In the genomic region with DNA sequence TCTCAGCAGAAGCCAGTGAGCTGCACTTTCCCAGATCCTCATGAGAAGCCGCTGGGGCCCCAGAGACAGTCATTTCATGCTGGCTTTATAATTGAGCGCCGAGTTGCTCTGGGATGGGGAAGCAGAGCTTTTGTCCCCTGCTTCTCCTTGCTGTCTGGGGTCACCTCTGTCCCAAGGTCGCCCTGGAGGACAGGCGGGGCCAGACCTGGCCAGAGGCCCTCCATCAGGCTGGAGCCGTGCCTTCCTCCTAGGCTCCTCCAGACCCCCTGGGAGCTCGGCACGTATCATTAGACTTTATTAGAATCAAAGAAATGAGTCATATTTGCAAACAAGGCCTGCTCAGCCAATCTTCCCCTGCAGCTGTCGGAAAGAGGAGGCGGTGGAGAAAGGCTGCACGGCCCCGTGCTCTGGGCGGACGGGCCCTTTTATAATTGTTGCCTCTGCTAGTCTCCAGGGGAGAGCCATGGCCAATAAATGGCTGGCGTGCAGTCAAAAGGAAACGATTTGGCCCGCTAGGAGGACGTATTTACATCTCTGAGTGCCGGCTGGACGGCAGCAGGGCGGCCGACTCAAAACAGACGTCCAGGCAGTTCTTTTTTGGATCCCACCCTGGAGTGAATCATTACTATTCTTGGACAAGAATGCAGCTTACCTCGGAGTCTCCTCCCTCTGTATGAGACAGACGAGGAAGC, we compare ENCODE assay signal across 8 cellular contexts. TPM values are rescaled to one million over a fixed set of nuclear protein-coding genes. Genes with fewer than 3 reads are reported as not detected.
DNase-seq lines count a peak whose midpoint lies in the region; ATAC-seq and TF ChIP-seq lines count a peak whose summit lies in the region.

No MANE protein-coding gene starts in this region.

- POLR2A ChIA-PET in PC-3 (lab: Charles Lee; ENCODE audit: unreplicated experiment) = no interaction called here

- peaks cover 25% of the 10 kb centered on the region for H3K4me1 ChIP-seq in PC-3 (ENCODE audit: insufficient read depth, low read length)

- intact Hi-C loops in PC-3 (cut with micrococcal nuclease) = loop anchor here (1.0 to 2.0 kb wide), 3 partner anchors 21 to 51 kb away; a partner anchor contains a TSS

- DNase-seq in DMS79 (lab: John Stamatoyannopoulos, UW) = peak; percentile 84
- DNase-seq in PC-3 = peak; percentile 92
- peak; percentile 99 for DNase-seq in fibroblast of pulmonary artery (ENCODE audit: low read depth)
- peak; percentile 81 for DNase-seq in non-pigmented ciliary epithelial cell (ENCODE audit: low read depth)
- DNase-seq in stimulated activated naive CD4-positive, alpha-beta T cell (lab: John Stamatoyannopoulos, UW) = no peak
- DNase-seq in activated CD4-positive, CD25-positive, alpha-beta regulatory T cell treated with anti-CD3 and anti-CD28 coated beads, Interleukin-2, amount 50 U/mL, for 72 hours = no peak
- DNase-seq in NCI-H187 (lab: John Stamatoyannopoulos, UW) = no peak

- no peaks in the 10 kb centered on the region for H4K20me1 ChIP-seq in PC-3 (ENCODE audit: low read length)

- no peaks in the 10 kb centered on the region for H3K9me3 ChIP-seq in PC-3 (ENCODE audit: low read length)

- no peaks in the 10 kb centered on the region for H3K9me2 ChIP-seq in PC-3 (replicated peaks; ENCODE audit: low read length)

- CTCF ChIA-PET in PC-3 (lab: Charles Lee) = interaction anchor here (0.5 to 1.2 kb wide), 5 partner anchors 8 to 249 kb away, joined by 3 to 8 read pairs (median 5); a partner anchor contains a TSS

- peak overlapping the region; percentile 45 for H3K4me3 ChIP-seq in PC-3 (ENCODE audit: low read length)
- H3K4me3 ChIP-seq in fibroblast of pulmonary artery (replicated peaks; ENCODE audit: low read depth, low read length) = peak overlapping the region; percentile 12

- H3K36me3 ChIP-seq in PC-3 (ENCODE audit: low read depth, low read length) = peaks cover 20% of the 10 kb centered on the region; the same call in 1 of the 2 replicates

- H3K9ac ChIP-seq in PC-3 (ENCODE audit: low read length) = peak overlapping the region; percentile 65

- TF ChIP-seq CTCF in PC-3 (conservative IDR thresholded peaks at IDR 0.05; ENCODE audit: low read depth, low read length) (no peak), fibroblast of pulmonary artery (IDR thresholded peaks at IDR 0.05; ENCODE audit: low read length, missing control alignments) (peak; percentile 17)

- H2AFZ ChIP-seq in PC-3 (ENCODE audit: low read length) = no peak overlapping the region

- peak overlapping the region; percentile 71 for H3K4me2 ChIP-seq in PC-3 (ENCODE audit: low read length)

- ATAC-seq in PC-3 (peak; percentile 86), HG03439 (IDR thresholded peaks at IDR 0.05; ENCODE audit: unreplicated experiment) (no peak)

- H3F3A ChIP-seq in PC-3 (ENCODE audit: low read length, unreplicated experiment) = peaks cover 6% of the 10 kb centered on the region

- H3K27ac ChIP-seq in PC-3 (ENCODE audit: low read length) = peak overlapping the region; percentile 92

- no peaks in the 10 kb centered on the region for H3K27me3 ChIP-seq in PC-3 (ENCODE audit: low read length)

- BruUV-seq in PC-3 (replicated peaks; lab: Mats Ljungman, UMichigan) = no TSS peak

- H3K79me2 ChIP-seq in PC-3 (ENCODE audit: low read length) = no peaks in the 10 kb centered on the region

RNA-seq across cellular contexts. Expression of a gene that starts 50.4 kb away (rescaled TPM):
- 28.1 and 31.9 TPM in 2 replicates for total RNA-seq in PC-3 (2014; rRNA removed)

Comparison
In these comparisons a context has a peak if more than half of its experiments do, and no peak if none do; other contexts are left out.
1. DNase-seq: peak in DMS79 (single experiment), PC-3 (single experiment), fibroblast of pulmonary artery (single experiment) and non-pigmented ciliary epithelial cell (single experiment); none in stimulated activated naive CD4-positive, alpha-beta T cell (0 of 6), activated CD4-positive, CD25-positive, alpha-beta regulatory T cell treated with anti-CD3 and anti-CD28 coated beads, Interleukin-2, amount 50 U/mL, for 72 hours (single experiment) and NCI-H187 (0 of 2).